8 cellular contexts compared by ENCODE assay signal in genomic region chr12:49671051-49671765, GRCh38. TPM values are rescaled to one million over a fixed set of nuclear protein-coding genes. Genes with fewer than 3 reads are reported as not detected.
DNase-seq lines count a peak whose midpoint lies in the region; FAIRE-seq and TF ChIP-seq lines count a peak whose summit lies in the region.

No MANE protein-coding gene starts in this region.

- H3K27ac ChIP-seq in KOPT-K1 (ENCODE audit: low read depth, low read length, poor library complexity, severe bottlenecking): peak overlapping the region; percentile 91

- no peaks in the 10 kb centered on the region for H3K9me3 Mint-ChIP-seq in HFFc6

- peaks cover 77% of the 10 kb centered on the region for H3K4me1 Mint-ChIP-seq in HFFc6 (ENCODE audit: low read depth)

- peaks cover 2% of the 10 kb centered on the region; the same call in 1 of the 2 replicates for H3K27me3 Mint-ChIP-seq in HFFc6 (ENCODE audit: insufficient read depth)

- H3K9me3 ChIP-seq in KOPT-K1 (ENCODE audit: insufficient read depth, low read length, poor library complexity, severe bottlenecking): no peaks in the 10 kb centered on the region

- no peak for FAIRE-seq in HTR-8/SVneo (lab: Jason Lieb, UNC)

- no peak overlapping the region for H3K4me3 Mint-ChIP-seq in HFFc6

- DNase-seq in activated CD8-positive, alpha-beta memory T cell treated with anti-CD3 and anti-CD28 coated beads, Interleukin-2, amount 50 U/mL, for 4 hours: peak; percentile 66
- DNase-seq in inferior parietal cortex (ENCODE audit: extremely low spot score) (peak; percentile 19), HFFc6 (no peak), NCI-H2196 (lab: John Stamatoyannopoulos, UW; ENCODE audit: unreplicated experiment) (no peak), putamen (ENCODE audit: low spot score) (no peak), HTR-8/SVneo (ENCODE audit: insufficient read length, low spot score) (no peak)
- peak; percentile 28 to 30 for DNase-seq in stimulated activated CD8-positive, alpha-beta memory T cell treated with anti-CD3 and anti-CD28 coated beads, Interleukin-7, amount 100 ng/mL, for 1 hour (ENCODE audit: low read depth in 2 of 2)

- H3K36me3 Mint-ChIP-seq in HFFc6 (ENCODE audit: low read depth): no peaks in the 10 kb centered on the region

- H3K27ac Mint-ChIP-seq in HFFc6: no peak overlapping the region

- H3K36me3 ChIP-seq in KOPT-K1 (ENCODE audit: insufficient read depth, low read length): no peaks in the 10 kb centered on the region

- no peak for TF ChIP-seq CTCF in HFFc6 (IDR thresholded peaks at IDR 0.05)

RNA-seq across cellular contexts. Expression of gene FMNL3, which starts 36.0 kb away (rescaled TPM):
- total RNA-seq in HFFc6 (2021; fragmentation: NEBNext Ultra II Directional; extraction: Animal tissue kit (Norgen Biotek cat#: 25700)): 10 to 100 TPM; 15.8 to 21.8 (median 19.5) TPM

RNA-seq across cellular contexts. Expression of gene PRPF40B, which starts 47.8 kb away (rescaled TPM):
- 10 to 100 TPM; 10.3 to 11.9 (median 11.2) TPM for total RNA-seq in HFFc6 (2021; fragmentation: NEBNext Ultra II Directional; extraction: Animal tissue kit (Norgen Biotek cat#: 25700))

Comparison
In these comparisons a context has a peak if more than half of its experiments do, and no peak if none do; other contexts are left out.
1. DNase-seq: peak in activated CD8-positive, alpha-beta memory T cell treated with anti-CD3 and anti-CD28 coated beads, Interleukin-2, amount 50 U/mL, for 4 hours (single experiment), inferior parietal cortex (single experiment) and stimulated activated CD8-positive, alpha-beta memory T cell treated with anti-CD3 and anti-CD28 coated beads, Interleukin-7, amount 100 ng/mL, for 1 hour (2 of 2); none in HFFc6 (single experiment), NCI-H2196 (single experiment), putamen (single experiment) and HTR-8/SVneo (single experiment).